In genomic region chr12:8065991-8066594, GRCh38 we compare ENCODE assay signal across 8 cellular contexts. TPM values are rescaled to one million over a fixed set of nuclear protein-coding genes. Genes with fewer than 3 reads are reported as not detected.
A peak's percentile ranks its signal among the peaks of the same experiment; 100 is the strongest.
DNase-seq lines count a peak whose midpoint lies in the region; ATAC-seq and TF ChIP-seq lines count a peak whose summit lies in the region.

Gene C3AR1 (minus strand): TSS chr12:8066359. CDS start chr12:8060185, 6,174 bp downstream.

- DNase-seq in GM19240 (ENCODE audit: insufficient read length, low spot score) (peak; percentile 41), HPDE6-E6E7 (ENCODE audit: extremely low spot score) (peak; percentile 21), omental fat pad (ENCODE audit: low spot score) (no peak), germinal center (ENCODE audit: low spot score) (no peak), caudate nucleus (lab: John Stamatoyannopoulos, UW) (no peak)
- DNase-seq in activated CD4-positive, alpha-beta T cell treated with anti-CD3 and anti-CD28 coated beads for 36 hours: peak; percentile 48

- POLR2A ChIA-PET in activated CD4-positive, alpha-beta T cell treated with anti-CD3 and anti-CD28 coated beads for 36 hours (lab: Charles Lee): interaction anchor here (1.0 to 1.2 kb wide), 2 partner anchors 15 to 27 kb away, joined by 3 to 6 read pairs; no protein-coding TSS in a partner anchor

- CTCF ChIA-PET in activated CD4-positive, alpha-beta T cell treated with anti-CD3 and anti-CD28 coated beads for 36 hours (lab: Charles Lee): interaction anchor here (0.6 to 3.0 kb wide), 10 partner anchors 9 to 999 kb away, joined by 3 to 15 read pairs (median 4); no protein-coding TSS in a partner anchor

- no peaks in the 10 kb centered on the region for H3K36me3 Mint-ChIP-seq in activated CD4-positive, alpha-beta T cell treated with anti-CD3 and anti-CD28 coated beads for 36 hours (ENCODE audit: low read depth)

- peaks cover 29% of the 10 kb centered on the region for H3K4me1 Mint-ChIP-seq in activated CD4-positive, alpha-beta T cell treated with anti-CD3 and anti-CD28 coated beads for 36 hours

- peak; percentile 98 for ATAC-seq in activated CD4-positive, alpha-beta T cell treated with anti-CD3 and anti-CD28 coated beads for 36 hours
- ATAC-seq in esophagus mucosa (peak; percentile 35), omental fat pad (ENCODE audit: low FRiP score) (peak; percentile 44), HG02884 (IDR thresholded peaks at IDR 0.05; ENCODE audit: unreplicated experiment) (no peak)

- H3K4me3 Mint-ChIP-seq in activated CD4-positive, alpha-beta T cell treated with anti-CD3 and anti-CD28 coated beads for 36 hours: peak within 1 kb of the TSS; percentile 43

- no peak for TF ChIP-seq CTCF in omental fat pad (IDR thresholded peaks at IDR 0.05)

- no peaks in the 10 kb centered on the region for H3K9me3 Mint-ChIP-seq in activated CD4-positive, alpha-beta T cell treated with anti-CD3 and anti-CD28 coated beads for 36 hours (ENCODE audit: low read depth)

- intact Hi-C loops in activated CD4-positive, alpha-beta T cell treated with anti-CD3 and anti-CD28 coated beads for 36 hours (cut with DNase I, micrococcal nuclease): loop anchor here (1.0 kb wide), 2 partner anchors 11 to 16 kb away; partner anchors contain the start of gene NECAP1 (in 1 of the 2)

- H3K27me3 Mint-ChIP-seq in activated CD4-positive, alpha-beta T cell treated with anti-CD3 and anti-CD28 coated beads for 36 hours: no peaks in the 10 kb centered on the region

- H3K27ac ChIP-seq in caudate nucleus (ENCODE audit: low read depth, low read length): no peak within 1 kb of the TSS

- peak within 1 kb of the TSS; percentile 76 for H3K27ac Mint-ChIP-seq in activated CD4-positive, alpha-beta T cell treated with anti-CD3 and anti-CD28 coated beads for 36 hours

RNA-seq across cellular contexts. Expression of gene C3AR1, which starts in this region (rescaled TPM):
- total RNA-seq in activated CD4-positive, alpha-beta T cell treated with anti-CD3 and anti-CD28 coated beads for 36 hours: under 1 TPM; 0.33 to 0.57 TPM
- total RNA-seq in esophagus mucosa: 0.76 TPM
- 10 to 100 TPM; 15.6 to 43.0 (median 30.3) TPM for total RNA-seq in omental fat pad

Comparison
In these comparisons a context has a peak if more than half of its experiments do, and no peak if none do; other contexts are left out.
1. Peak in DNase-seq and ATAC-seq in activated CD4-positive, alpha-beta T cell treated with anti-CD3 and anti-CD28 coated beads for 36 hours; RNA of the gene not detected or under 1 TPM.
2. Peak in ATAC-seq in esophagus mucosa; RNA of the gene not detected or under 1 TPM.
3. DNase-seq: peak in GM19240 (single experiment) and HPDE6-E6E7 (single experiment); none in omental fat pad (single experiment), germinal center (single experiment) and caudate nucleus (0 of 61).